1 cellular context compared by ENCODE assay signal in the genomic region with DNA sequence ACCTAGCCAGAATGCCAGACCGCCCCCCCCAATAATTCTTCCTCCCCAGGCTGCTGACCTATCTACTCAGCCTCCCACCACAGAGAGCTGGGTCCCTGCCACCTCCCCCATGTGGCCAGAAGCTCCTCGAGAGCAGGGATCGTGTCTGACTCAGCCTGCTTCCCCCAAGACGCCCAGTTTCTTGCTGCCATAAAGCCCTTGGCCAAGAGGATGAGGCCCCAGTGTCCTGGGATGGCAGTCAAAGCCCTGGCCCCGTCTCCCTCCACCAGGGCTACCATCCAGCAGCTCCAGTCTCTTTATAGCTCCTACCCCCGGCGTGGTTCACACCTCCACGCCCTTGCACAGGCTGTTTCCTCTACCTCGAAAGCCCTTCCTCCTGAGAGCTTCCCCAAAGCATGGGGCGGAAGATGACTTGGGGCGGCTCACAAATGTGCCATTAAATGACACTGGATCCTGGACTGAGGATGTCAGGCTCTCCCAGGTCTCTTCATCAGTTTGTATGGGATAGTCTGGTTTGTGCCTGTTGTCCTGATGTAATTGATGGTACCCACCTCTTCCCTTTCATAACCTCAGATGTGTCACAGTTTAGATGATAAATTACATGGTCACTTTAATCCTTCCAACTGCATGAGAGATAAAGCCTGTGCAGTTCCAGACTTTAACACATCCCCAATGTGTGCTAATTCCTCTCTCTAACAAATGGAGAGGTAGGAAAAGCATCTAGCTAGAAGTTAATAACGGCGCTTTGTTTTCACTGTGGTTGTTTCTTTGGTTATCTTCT.
TF ChIP-seq lines count a peak whose summit lies in the region.

No MANE protein-coding gene starts in this region.

TF ChIP-seq in IMR-90, 13 proteins besides CTCF, POLR2A, EP300 and RAD21:
- no peak for TF ChIP-seq CHD1 (IDR thresholded peaks at IDR 0.05; ENCODE audit: low read depth, low read length)
- TF ChIP-seq NFE2L2 (IDR thresholded peaks at IDR 0.05; ENCODE audit: low read depth, low read length) = no peak
- TF ChIP-seq CEBPB (IDR thresholded peaks at IDR 0.05; ENCODE audit: low read depth, low read length) = no peak
- peak; percentile 11; the same call in 1 of the 2 replicates for TF ChIP-seq MAZ (IDR thresholded peaks at IDR 0.05; ENCODE audit: borderline replicate concordance, low read depth, low read length)
- 0 out of 2 replicates have a peak, but pooled peaks have one; percentile 44 for TF ChIP-seq MXI1 (IDR thresholded peaks at IDR 0.05; ENCODE audit: borderline replicate concordance, low read depth, low read length)
- TF ChIP-seq, protein P1, sequence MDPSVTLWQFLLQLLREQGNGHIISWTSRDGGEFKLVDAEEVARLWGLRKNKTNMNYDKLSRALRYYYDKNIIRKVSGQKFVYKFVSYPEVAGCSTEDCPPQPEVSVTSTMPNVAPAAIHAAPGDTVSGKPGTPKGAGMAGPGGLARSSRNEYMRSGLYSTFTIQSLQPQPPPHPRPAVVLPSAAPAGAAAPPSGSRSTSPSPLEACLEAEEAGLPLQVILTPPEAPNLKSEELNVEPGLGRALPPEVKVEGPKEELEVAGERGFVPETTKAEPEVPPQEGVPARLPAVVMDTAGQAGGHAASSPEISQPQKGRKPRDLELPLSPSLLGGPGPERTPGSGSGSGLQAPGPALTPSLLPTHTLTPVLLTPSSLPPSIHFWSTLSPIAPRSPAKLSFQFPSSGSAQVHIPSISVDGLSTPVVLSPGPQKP (IDR thresholded peaks at IDR 0.05; ENCODE audit: borderline replicate concordance, low read depth, low read length) = no peak
- TF ChIP-seq, protein P2, sequence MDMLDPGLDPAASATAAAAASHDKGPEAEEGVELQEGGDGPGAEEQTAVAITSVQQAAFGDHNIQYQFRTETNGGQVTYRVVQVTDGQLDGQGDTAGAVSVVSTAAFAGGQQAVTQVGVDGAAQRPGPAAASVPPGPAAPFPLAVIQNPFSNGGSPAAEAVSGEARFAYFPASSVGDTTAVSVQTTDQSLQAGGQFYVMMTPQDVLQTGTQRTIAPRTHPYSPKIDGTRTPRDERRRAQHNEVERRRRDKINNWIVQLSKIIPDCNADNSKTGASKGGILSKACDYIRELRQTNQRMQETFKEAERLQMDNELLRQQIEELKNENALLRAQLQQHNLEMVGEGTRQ (IDR thresholded peaks at IDR 0.05; ENCODE audit: low read depth, low read length) = peak; percentile 70
- TF ChIP-seq FOS (IDR thresholded peaks at IDR 0.05; ENCODE audit: low read depth, low read length) = peak; percentile 31; the same call in 1 of the 2 replicates
- no peak for TF ChIP-seq MAFK (IDR thresholded peaks at IDR 0.05; ENCODE audit: low read depth, low read length)
- TF ChIP-seq RFX5 (IDR thresholded peaks at IDR 0.05; ENCODE audit: low read depth, low read length) = no peak
- TF ChIP-seq SMC3 (IDR thresholded peaks at IDR 0.05; ENCODE audit: low read depth, low read length) = no peak
- TF ChIP-seq RCOR1 (IDR thresholded peaks at IDR 0.05; ENCODE audit: insufficient replicate concordance, low read length) = no peak
- TF ChIP-seq BHLHE40 (IDR thresholded peaks at IDR 0.05; ENCODE audit: low read depth, low read length) = no peak
